18 cellular contexts compared by ENCODE assay signal in the genomic region with DNA sequence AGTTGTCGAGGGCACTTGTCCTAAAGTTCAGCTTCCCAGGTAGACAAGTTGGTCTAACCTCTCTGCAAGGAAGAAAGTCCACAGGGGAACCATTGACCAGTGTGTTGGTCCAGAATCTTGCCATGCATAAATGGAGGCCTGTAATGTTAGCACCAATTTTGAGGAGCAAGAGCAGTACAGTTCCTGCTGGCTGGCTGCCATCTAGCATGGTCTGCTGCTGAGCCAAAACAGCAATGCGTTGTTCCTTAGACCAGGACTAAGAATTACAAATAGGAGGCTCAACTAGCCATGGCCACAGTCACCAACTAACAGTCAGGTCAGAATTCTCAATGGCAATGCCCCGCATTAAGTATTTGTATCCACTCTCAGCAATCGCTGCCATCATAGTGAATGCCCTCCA.
"Had no signal": no experiment of that assay in that cellular context is flagged by ENCODE, and none has a peak within 500 bp of the region (broad histone marks: within the 10 kb centered on the region; RNA-seq: fewer than 3 reads in every experiment).

No MANE protein-coding gene starts in this region.

- DNase-seq: activated CD4-positive, alpha-beta T cell treated with anti-CD3 and anti-CD28 coated beads, Interleukin-2, amount 50 U/mL, for 1 hour; activated CD4-positive, CD25-positive, alpha-beta regulatory T cell treated with anti-CD3 and anti-CD28 coated beads, Interleukin-2, amount 50 U/mL, for 72 hours; activated CD8-positive, alpha-beta memory T cell treated with anti-CD3 and anti-CD28 coated beads, Interleukin-2, amount 50 U/mL, for 4 hours; activated naive CD4-positive, alpha-beta T cell treated with anti-CD3 and anti-CD28 coated beads, Interleukin-2, amount 50 U/mL, for 16 hours; activated T-cell treated with anti-CD3 and anti-CD28 coated beads, Interleukin-2, amount 50 U/mL, for 4 hours; dermis blood vessel endothelial cell; effector memory CD8-positive, alpha-beta T cell; foreskin melanocyte; kidney; mesenchymal stem cell; naive thymus-derived CD8-positive, alpha-beta T cell; stimulated activated naive CD4-positive, alpha-beta T cell; T-helper 2 cell; transverse colon had no signal

- H3K9ac ChIP-seq: parathyroid adenoma had no signal

- H3K4me3 ChIP-seq: ascending aorta, transverse colon, vagina had no signal

- H3K36me3 ChIP-seq: transverse colon, vagina had no signal

- H2AFZ ChIP-seq: parathyroid adenoma had no signal

- H3K27ac ChIP-seq: parathyroid adenoma, transverse colon, vagina, VCaP had no signal

- H3K9me3 ChIP-seq: ascending aorta, transverse colon, vagina had no signal

- H3K27me3 ChIP-seq: ascending aorta, transverse colon, vagina had no signal

- ATAC-seq: activated T-cell treated with anti-CD3 and anti-CD28 coated beads, Interleukin-2, amount 50 U/mL, for 4 hours; effector memory CD8-positive, alpha-beta T cell; naive thymus-derived CD8-positive, alpha-beta T cell had no signal
